In the genomic region with DNA sequence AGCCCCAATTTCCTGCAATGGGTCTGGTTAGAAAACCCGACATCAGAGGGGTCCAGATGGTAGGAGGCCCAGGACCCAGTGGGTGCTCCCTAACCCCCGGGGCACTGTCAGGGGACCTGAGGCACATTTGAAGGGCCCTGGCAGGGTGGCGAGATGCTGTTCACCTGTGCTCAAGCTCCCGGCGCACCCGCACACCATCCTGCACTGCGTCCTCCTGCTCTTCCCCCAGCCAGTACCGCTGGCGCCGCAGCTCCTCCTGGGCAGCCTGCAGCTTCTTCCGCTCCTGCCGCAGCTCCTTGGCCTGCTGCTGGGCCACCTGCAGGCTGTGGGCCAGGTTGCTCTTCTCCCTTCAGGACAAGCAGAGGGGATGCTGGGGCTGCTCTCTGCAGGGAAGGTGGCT, we compare ENCODE assay signal across 25 cellular contexts. TPM values are rescaled to one million over a fixed set of nuclear protein-coding genes. Genes with fewer than 3 reads are reported as not detected.
"Had no signal": no experiment of that assay in that cellular context is flagged by ENCODE, and none has a peak within 500 bp of the region (broad histone marks: within the 10 kb centered on the region; RNA-seq: fewer than 3 reads in every experiment).

No MANE protein-coding gene starts in this region.

- H3K4me1 Mint-ChIP-seq: activated CD4-positive, alpha-beta memory T cell treated with anti-CD3 and anti-CD28 coated beads, Interleukin-2, amount 10 ng/mL, durations not matched to agents 7 days and 5 days; activated CD4-positive, alpha-beta T cell treated with anti-CD3 and anti-CD28 coated beads, Interleukin-2, amount 10 ng/mL, durations not matched to agents 7 days and 5 days; brain had no signal

- H3K9me3 Mint-ChIP-seq: activated CD4-positive, alpha-beta memory T cell treated with anti-CD3 and anti-CD28 coated beads, Interleukin-2, amount 10 ng/mL, durations not matched to agents 7 days and 5 days; activated CD4-positive, alpha-beta T cell treated with anti-CD3 and anti-CD28 coated beads, Interleukin-2, amount 10 ng/mL, durations not matched to agents 7 days and 5 days; activated T-cell treated with anti-CD3 and anti-CD28 coated beads, Interleukin-2, amount 50 U/mL, for 72 hours; brain; IgD-negative memory B cell; T-cell had no signal

- H3K27me3 Mint-ChIP-seq: activated CD4-positive, alpha-beta memory T cell treated with anti-CD3 and anti-CD28 coated beads, Interleukin-2, amount 10 ng/mL, durations not matched to agents 7 days and 5 days; activated CD4-positive, alpha-beta T cell treated with anti-CD3 and anti-CD28 coated beads, Interleukin-2, amount 10 ng/mL, durations not matched to agents 7 days and 5 days; brain; IgD-negative memory B cell; T-cell had no signal

- H3K27ac Mint-ChIP-seq: activated CD4-positive, alpha-beta memory T cell treated with anti-CD3 and anti-CD28 coated beads, Interleukin-2, amount 10 ng/mL, durations not matched to agents 7 days and 5 days; activated CD4-positive, alpha-beta T cell treated with anti-CD3 and anti-CD28 coated beads, Interleukin-2, amount 10 ng/mL, durations not matched to agents 7 days and 5 days; activated T-cell treated with anti-CD3 and anti-CD28 coated beads, Interleukin-2, amount 50 U/mL, for 72 hours; brain had no signal

- DNase-seq: activated CD4-positive, alpha-beta memory T cell treated with anti-CD3 and anti-CD28 coated beads, Interleukin-2, amount 10 ng/mL, durations not matched to agents 7 days and 5 days; activated CD4-positive, alpha-beta T cell treated with anti-CD3 and anti-CD28 coated beads, Interleukin-2, amount 10 ng/mL, durations not matched to agents 7 days and 5 days; activated CD4-positive, CD25-positive, alpha-beta regulatory T cell; activated CD8-positive, alpha-beta memory T cell treated with anti-CD3 and anti-CD28 coated beads, Interleukin-2, amount 50 U/mL, for 4 hours; activated naive CD4-positive, alpha-beta T cell treated with anti-CD3 and anti-CD28 coated beads, Interleukin-2, amount 50 U/mL, for 16 hours; activated T-cell treated with anti-CD3 and anti-CD28 coated beads, Interleukin-2, amount 50 U/mL, for 72 hours; amniotic stem cell; NCI-H1092; NCI-H1417; NCI-H1930; NCI-H2107; NCI-H2171 treated with DMSO at 0.1 percent for 48 hours; NCI-H226; NCI-H526; NCI-H82; SIG-M5; T-cell had no signal

- H3K4me3 Mint-ChIP-seq: activated CD4-positive, alpha-beta memory T cell treated with anti-CD3 and anti-CD28 coated beads, Interleukin-2, amount 10 ng/mL, durations not matched to agents 7 days and 5 days; activated CD4-positive, alpha-beta T cell treated with anti-CD3 and anti-CD28 coated beads, Interleukin-2, amount 10 ng/mL, durations not matched to agents 7 days and 5 days; activated T-cell treated with anti-CD3 and anti-CD28 coated beads, Interleukin-2, amount 50 U/mL, for 72 hours; brain; IgD-negative memory B cell; T-cell had no signal

- ATAC-seq: activated T-cell treated with anti-CD3 and anti-CD28 coated beads, Interleukin-2, amount 50 U/mL, for 72 hours; T-cell had no signal

RNA-seq across cellular contexts. Expression of a gene that starts 40.9 kb away (rescaled TPM):
- total RNA-seq: activated CD4-positive, alpha-beta T cell treated with anti-CD3 and anti-CD28 coated beads, Interleukin-2, amount 10 ng/mL, durations not matched to agents 7 days and 5 days; activated CD8-positive, alpha-beta memory T cell treated with anti-CD3 and anti-CD28 coated beads for 36 hours; activated T-cell treated with anti-CD3 and anti-CD28 coated beads, Interleukin-2, amount 50 U/mL, for 72 hours; astrocyte; MCF 10A; NCI-H460; RPMI7951; T-cell; T-helper 2 cell treated with Interferon-gamma antibody and Interleukin-4, amounts not matched to agents 100 ng/mL and 5 ng/mL, for 36 hours had no signal
